19 cellular contexts compared by ENCODE assay signal in the genomic region with DNA sequence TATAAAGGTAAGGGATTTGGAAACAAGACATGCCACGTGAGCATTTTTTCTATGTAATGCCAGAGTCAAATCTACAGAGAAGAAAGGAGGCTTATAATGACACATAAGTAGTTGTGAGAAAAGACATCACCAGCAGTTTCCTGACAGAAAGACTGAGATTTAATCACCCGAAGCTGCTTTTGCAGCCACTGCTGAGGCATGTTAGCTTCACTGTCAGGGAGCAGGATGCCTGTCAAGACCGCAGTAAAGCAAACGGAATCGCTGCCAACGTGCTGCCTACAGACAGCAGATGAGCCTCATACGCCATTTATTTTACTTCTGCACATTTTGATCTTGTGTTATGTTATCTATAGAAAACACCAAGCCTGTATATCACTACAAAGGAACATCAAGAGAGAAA.
DNase-seq lines count a peak whose midpoint lies in the region; ATAC-seq lines count a peak whose summit lies in the region.
"Had no signal": no experiment of that assay in that cellular context is flagged by ENCODE, and none has a peak within 500 bp of the region (broad histone marks: within the 10 kb centered on the region; RNA-seq: fewer than 3 reads in every experiment).

No MANE protein-coding gene starts in this region.

- no peak overlapping the region for H3K4me2 ChIP-seq in neuronal stem cell (ENCODE audit: insufficient read depth, low read length, poor library complexity, severe bottlenecking)
- H3K4me2 ChIP-seq: GM23338 had no signal

- H3K4me3 ChIP-seq in Jurkat, Clone E6-1 (ENCODE audit: low read length), result no peak overlapping the region; the same call in 1 of the 2 replicates
- H3K4me3 ChIP-seq in neuronal stem cell (ENCODE audit: low read length in 2 of 2), result no peak overlapping the region
- H3K4me3 ChIP-seq: GM23338, left lung, mucosa of descending colon had no signal

- H3K27ac ChIP-seq in neuronal stem cell (replicated peaks; ENCODE audit: low read length), result no peak overlapping the region
- H3K27ac ChIP-seq: left lung, RWPE1 had no signal

- H2BK12ac ChIP-seq in neuronal stem cell (ENCODE audit: low read length), result no peak overlapping the region

- no peak overlapping the region for H4K91ac ChIP-seq in neuronal stem cell (ENCODE audit: low read depth, low read length, poor library complexity)

- no peak overlapping the region for H3K14ac ChIP-seq in neuronal stem cell (ENCODE audit: low read length)

- DNase-seq in Jurkat, Clone E6-1 (ENCODE audit: low read depth, low spot score), result peak; percentile 82
- DNase-seq in NCI-H69 (lab: John Stamatoyannopoulos, UW) (peak; percentile 66), fibroblast of peridontal ligament (ENCODE audit: extremely low read depth) (peak; percentile 8), neuronal stem cell (ENCODE audit: low spot score) (no peak), NCI-H128 (lab: John Stamatoyannopoulos, UW; ENCODE audit: unreplicated experiment) (no peak), HCEC 1CT (no peak), NCI-H2029 treated with DMSO at 0.1 percent for 48 hours (lab: John Stamatoyannopoulos, UW) (no peak)
- DNase-seq: activated CD4-positive, alpha-beta T cell treated with anti-CD3 and anti-CD28 coated beads for 4 hours; central memory CD4-positive, alpha-beta T cell; left lung; mucosa of descending colon; NCI-H1417 treated with DMSO at 0.1 percent for 48 hours; NCI-H345; stimulated activated CD4-positive, alpha-beta T cell treated with anti-CD3 and anti-CD28 coated beads, Interleukin-1b, Interleukin-23, amount 100 ng/mL, for 48 hours; stimulated activated naive CD8-positive, alpha-beta T cell treated with anti-CD3 and anti-CD28 coated beads, Interleukin-15, Interleukin-2, amounts not matched to agents 100 U/mL and 50 U/mL, for 24 hours; trophoblast cell had no signal

- no peak overlapping the region for H3K18ac ChIP-seq in neuronal stem cell (ENCODE audit: low read length)

- H2AK5ac ChIP-seq in neuronal stem cell (ENCODE audit: low read depth, low read length), result no peak overlapping the region

- H3K9me3 ChIP-seq in neuronal stem cell (replicated peaks in 1 of 2; ENCODE audit: control insufficient read depth in 2 of 2, insufficient read depth in 1 of 2, low read depth in 1 of 2, low read length in 2 of 2), result no peaks in the 10 kb centered on the region
- H3K9me3 ChIP-seq: mucosa of descending colon had no signal

- no peak overlapping the region for H4K8ac ChIP-seq in neuronal stem cell (ENCODE audit: low read depth, low read length)

- H2BK5ac ChIP-seq in neuronal stem cell (ENCODE audit: low read length), result no peak overlapping the region

- H3K23ac ChIP-seq in neuronal stem cell (ENCODE audit: low read depth, low read length, poor library complexity), result no peak overlapping the region

- H3K36me3 ChIP-seq in neuronal stem cell (replicated peaks in 1 of 2; ENCODE audit: control insufficient read depth in 2 of 2, insufficient read depth in 2 of 2, low read length in 2 of 2), result no peaks in the 10 kb centered on the region
- H3K36me3 ChIP-seq: left lung had no signal

- H2BK120ac ChIP-seq in neuronal stem cell (ENCODE audit: low read depth, low read length), result no peak overlapping the region

- no peaks in the 10 kb centered on the region for H3K27me3 ChIP-seq in neuronal stem cell (ENCODE audit: control insufficient read depth in 3 of 3, insufficient read depth in 3 of 3, low read depth in 1 of 3, low read length in 3 of 3)
- H3K27me3 ChIP-seq: left lung had no signal

- H3K4ac ChIP-seq in neuronal stem cell (ENCODE audit: low read length), result no peak overlapping the region

- no peak for ATAC-seq in GM18870 (IDR thresholded peaks at IDR 0.05; ENCODE audit: unreplicated experiment)
- ATAC-seq: GM23338; left lung; mucosa of descending colon; stimulated activated naive CD8-positive, alpha-beta T cell treated with anti-CD3 and anti-CD28 coated beads, Interleukin-15, Interleukin-2, amounts not matched to agents 100 U/mL and 50 U/mL, for 24 hours had no signal

- no peak overlapping the region for H3K9ac ChIP-seq in neuronal stem cell (ENCODE audit: low read depth, low read length, poor library complexity)

- peak overlapping the region; percentile 63 for H2AFZ ChIP-seq in neuronal stem cell (ENCODE audit: low read length)
- H2AFZ ChIP-seq: GM23338 had no signal

- WGBS in neuronal stem cell (ENCODE audit: extremely low coverage in 2 of 2, insufficient read length in 2 of 2, insufficient replicate concordance in 1 of 2), 2 donors, result no CpG with 5 or more reads among the region's 7 CpGs

- H3K4me1 ChIP-seq in neuronal stem cell (ENCODE audit: control insufficient read depth in 2 of 2, insufficient read depth in 1 of 2, low read depth in 1 of 2, low read length in 2 of 2), result peaks cover 0 to 7% of the 10 kb centered on the region in 2 donors
- H3K4me1 ChIP-seq: left lung had no signal

- H2BK15ac ChIP-seq in neuronal stem cell (ENCODE audit: low read length), result no peak overlapping the region

- no peaks in the 10 kb centered on the region for H3K79me1 ChIP-seq in neuronal stem cell (ENCODE audit: low read depth, low read length)

Comparison
In these comparisons a context has a peak if more than half of its experiments do, and no peak if none do; other contexts are left out.
1. DNase-seq: peak in Jurkat, Clone E6-1 (single experiment), NCI-H69 (single experiment) and fibroblast of peridontal ligament (single experiment); none in neuronal stem cell (single experiment), NCI-H128 (single experiment), HCEC 1CT (single experiment) and NCI-H2029 treated with DMSO at 0.1 percent for 48 hours (single experiment).